Comparison of ENCODE assay signal across 10 cellular contexts in genomic region chr17:42281571-42282096, GRCh38. TPM values are rescaled to one million over a fixed set of nuclear protein-coding genes. Genes with fewer than 3 reads are reported as not detected.
A peak's percentile ranks its signal among the peaks of the same experiment; 100 is the strongest.
DNase-seq lines count a peak whose midpoint lies in the region; ATAC-seq lines count a peak whose summit lies in the region.
"Had no signal": no experiment of that assay in that cellular context is flagged by ENCODE, and none has a peak within 500 bp of the region (broad histone marks: within the 10 kb centered on the region; RNA-seq: fewer than 3 reads in every experiment).

No MANE protein-coding gene starts in this region.

- DNase-seq in stimulated activated CD4-positive, alpha-beta T cell treated with anti-CD3 and anti-CD28 coated beads, Interleukin-4, amount 100 ng/mL, for 1 hour = peak; percentile 1
- no peak for DNase-seq in stimulated activated CD4-positive, alpha-beta T cell treated with anti-CD3 and anti-CD28 coated beads, Interleukin-2, amount 100 ng/mL, for 48 hours
- DNase-seq in NCI-H345 (lab: John Stamatoyannopoulos, UW) = peak; percentile 86
- no peak for DNase-seq in left colon
- no peak for DNase-seq in KG1 (lab: John Stamatoyannopoulos, UW)
- DNase-seq in caudate nucleus (lab: John Stamatoyannopoulos, UW) = no peak
- no peak for DNase-seq in effector CD8-positive, alpha-beta T cell (lab: John Stamatoyannopoulos, UW)
- DNase-seq: natural killer cell, T-helper 2 cell had no signal

- H3K27ac ChIP-seq in caudate nucleus (ENCODE audit: low read depth, low read length) = no peak overlapping the region

- intact Hi-C loops in left colon (cut with DNase I, micrococcal nuclease) = no loop called here

- ATAC-seq in left colon (peak; percentile 14), HG02588 (IDR thresholded peaks at IDR 0.05; ENCODE audit: unreplicated experiment) (no peak)
- ATAC-seq: natural killer cell had no signal

RNA-seq across cellular contexts. Expression of gene STAT5B, which starts 5.4 kb away (rescaled TPM):
- 10 to 100 TPM; 34.2 to 39.2 TPM for total RNA-seq in left colon

RNA-seq across cellular contexts. Expression of gene STAT5A, which starts 6.7 kb away (rescaled TPM):
- 10 to 100 TPM; 19.8 to 28.1 TPM for total RNA-seq in left colon

Comparison
In these comparisons a context has a peak if more than half of its experiments do, and no peak if none do; other contexts are left out.
1. DNase-seq: peak in stimulated activated CD4-positive, alpha-beta T cell treated with anti-CD3 and anti-CD28 coated beads, Interleukin-4, amount 100 ng/mL, for 1 hour (single experiment) and NCI-H345 (single experiment); none in stimulated activated CD4-positive, alpha-beta T cell treated with anti-CD3 and anti-CD28 coated beads, Interleukin-2, amount 100 ng/mL, for 48 hours (0 of 2), left colon (0 of 2), KG1 (single experiment), caudate nucleus (0 of 61) and effector CD8-positive, alpha-beta T cell (single experiment).